Comparison of ENCODE assay signal across 8 cellular contexts in the genomic region with DNA sequence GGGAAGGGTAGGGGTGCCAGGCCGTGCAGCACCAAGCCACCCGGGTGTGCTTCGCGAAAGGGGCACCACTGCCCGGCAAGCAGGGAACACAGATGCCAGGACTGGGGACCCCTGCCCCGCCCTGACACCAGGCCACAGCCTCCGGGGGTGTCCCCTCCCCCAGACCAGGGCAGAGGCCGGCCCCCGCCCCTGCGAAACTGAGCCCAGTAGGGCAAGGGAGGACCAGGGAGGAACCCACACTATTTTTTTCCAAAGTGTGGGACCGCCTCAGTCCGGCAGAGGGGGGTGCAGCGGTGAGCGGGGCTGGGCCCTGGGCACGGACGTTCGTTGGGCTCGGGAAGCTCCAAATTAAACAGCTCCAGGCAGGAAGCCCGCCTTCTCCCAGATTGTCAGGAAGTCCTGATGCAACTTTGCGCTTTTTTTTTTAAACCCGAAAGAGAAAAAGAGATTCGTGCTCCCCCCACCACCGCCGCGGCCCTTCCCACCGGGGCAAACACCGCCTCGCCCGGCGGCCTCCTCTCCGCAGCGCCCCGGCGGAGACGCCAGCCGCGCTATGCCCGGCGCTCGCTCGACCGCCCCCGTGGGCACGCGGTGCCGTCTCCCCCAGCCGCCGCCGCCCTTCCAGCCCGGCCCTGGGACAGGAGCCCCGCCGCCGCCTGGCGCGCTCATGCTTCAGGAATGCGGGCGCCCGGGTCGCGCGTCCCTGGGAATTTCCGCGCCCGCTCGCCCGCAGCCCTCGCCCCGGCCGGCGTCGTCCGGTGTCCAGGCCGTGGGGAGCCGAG.
DNase-seq lines count a peak whose midpoint lies in the region; ATAC-seq and TF ChIP-seq lines count a peak whose summit lies in the region.

No MANE protein-coding gene starts in this region.

- peak; percentile 75 for DNase-seq in D341Med (ENCODE audit: low spot score)
- no peak for DNase-seq in central memory CD8-positive, alpha-beta T cell (ENCODE audit: low spot score in 2 of 2)
- peak; percentile 83 for DNase-seq in kidney tubule cell (ENCODE audit: low spot score)
- DNase-seq in stimulated activated effector memory CD8-positive, alpha-beta T cell treated with anti-CD3 and anti-CD28 coated beads, Interleukin-12 subunit alpha, Interleukin-12 subunit beta, amount 100 ng/mL, for 72 hours (ENCODE audit: low spot score in 2 of 2), result peak in 1 of 2 donors; percentile 80
- DNase-seq in NCI-H510A treated with DMSO at 0.1 percent for 48 hours (lab: John Stamatoyannopoulos, UW), result no peak
- DNase-seq in NCI-H446 treated with DMSO at 0.1 percent for 48 hours (lab: John Stamatoyannopoulos, UW), result no peak

- peak overlapping the region; percentile 26 for H3K4me3 ChIP-seq in SU-DHL-6 (ENCODE audit: insufficient read depth, low read length, poor library complexity, severe bottlenecking)

- H3K9me3 ChIP-seq in SU-DHL-6 (ENCODE audit: insufficient read depth, low read length), result no peaks in the 10 kb centered on the region

- H2AFZ ChIP-seq in SU-DHL-6 (ENCODE audit: low read depth, low read length, severe bottlenecking), result no peak overlapping the region

- no peaks in the 10 kb centered on the region for H4K20me1 ChIP-seq in SU-DHL-6 (ENCODE audit: low read depth, low read length)

- no peaks in the 10 kb centered on the region for H3K27me3 Mint-ChIP-seq in central memory CD8-positive, alpha-beta T cell

- TF ChIP-seq CTCF in SU-DHL-6 (IDR thresholded peaks at IDR 0.05; ENCODE audit: insufficient read depth, low read length, poor library complexity, severe bottlenecking), result no peak

- H3K36me3 ChIP-seq in SU-DHL-6 (ENCODE audit: low read length), result no peaks in the 10 kb centered on the region

- peak overlapping the region; percentile 71 for H3K4me3 Mint-ChIP-seq in central memory CD8-positive, alpha-beta T cell
- peak overlapping the region; percentile 79 for H3K4me3 Mint-ChIP-seq in stimulated activated effector memory CD8-positive, alpha-beta T cell treated with anti-CD3 and anti-CD28 coated beads, Interleukin-12 subunit alpha, Interleukin-12 subunit beta, amount 100 ng/mL, for 72 hours

- no peaks in the 10 kb centered on the region for H3K9me3 Mint-ChIP-seq in central memory CD8-positive, alpha-beta T cell
- no peaks in the 10 kb centered on the region for H3K9me3 Mint-ChIP-seq in stimulated activated effector memory CD8-positive, alpha-beta T cell treated with anti-CD3 and anti-CD28 coated beads, Interleukin-12 subunit alpha, Interleukin-12 subunit beta, amount 100 ng/mL, for 72 hours

- H3F3A ChIP-seq in SU-DHL-6 (ENCODE audit: insufficient read depth), result no peaks in the 10 kb centered on the region

- no peak overlapping the region for H3K27ac ChIP-seq in SU-DHL-6 (ENCODE audit: low read depth, low read length)

- H3K4me2 ChIP-seq in SU-DHL-6 (ENCODE audit: low read depth, low read length, poor library complexity, severe bottlenecking), result peak overlapping the region; percentile 55

- H3K4me1 Mint-ChIP-seq in central memory CD8-positive, alpha-beta T cell, result peaks cover 44% of the 10 kb centered on the region
- H3K4me1 Mint-ChIP-seq in stimulated activated effector memory CD8-positive, alpha-beta T cell treated with anti-CD3 and anti-CD28 coated beads, Interleukin-12 subunit alpha, Interleukin-12 subunit beta, amount 100 ng/mL, for 72 hours, result peaks cover 45% of the 10 kb centered on the region

- peaks cover 10% of the 10 kb centered on the region for H3K36me3 Mint-ChIP-seq in central memory CD8-positive, alpha-beta T cell (ENCODE audit: insufficient read depth)
- peaks cover 26% of the 10 kb centered on the region for H3K36me3 Mint-ChIP-seq in stimulated activated effector memory CD8-positive, alpha-beta T cell treated with anti-CD3 and anti-CD28 coated beads, Interleukin-12 subunit alpha, Interleukin-12 subunit beta, amount 100 ng/mL, for 72 hours

- H3K9ac ChIP-seq in SU-DHL-6 (ENCODE audit: low read length), result peak overlapping the region; percentile 26; the same call in 1 of the 2 replicates

- no peaks in the 10 kb centered on the region for H3K79me2 ChIP-seq in SU-DHL-6 (ENCODE audit: insufficient read depth, low read length)

- peak; percentile 9 for ATAC-seq in HG02678 (IDR thresholded peaks at IDR 0.05; ENCODE audit: unreplicated experiment)
- no peak for ATAC-seq in central memory CD8-positive, alpha-beta T cell (replicated peaks; ENCODE audit: extremely low read depth, poor library complexity, severe bottlenecking)
- no peak for ATAC-seq in stimulated activated effector memory CD8-positive, alpha-beta T cell treated with anti-CD3 and anti-CD28 coated beads, Interleukin-12 subunit alpha, Interleukin-12 subunit beta, amount 100 ng/mL, for 72 hours

- H3K9me2 ChIP-seq in SU-DHL-6 (replicated peaks; ENCODE audit: insufficient read depth, low read length), result no peaks in the 10 kb centered on the region

- peak overlapping the region; percentile 86 for H3K27ac Mint-ChIP-seq in central memory CD8-positive, alpha-beta T cell (ENCODE audit: low read depth)
- H3K27ac Mint-ChIP-seq in stimulated activated effector memory CD8-positive, alpha-beta T cell treated with anti-CD3 and anti-CD28 coated beads, Interleukin-12 subunit alpha, Interleukin-12 subunit beta, amount 100 ng/mL, for 72 hours, result peak overlapping the region; percentile 98

- no peaks in the 10 kb centered on the region for H3K27me3 ChIP-seq in SU-DHL-6 (ENCODE audit: low read length)

Comparison
In these comparisons a context has a peak if more than half of its experiments do, and no peak if none do; other contexts are left out.
1. DNase-seq: peak in D341Med (single experiment) and kidney tubule cell (single experiment); none in central memory CD8-positive, alpha-beta T cell (0 of 2), NCI-H510A treated with DMSO at 0.1 percent for 48 hours (single experiment) and NCI-H446 treated with DMSO at 0.1 percent for 48 hours (single experiment).